8 cellular contexts compared by ENCODE assay signal in genomic region chr1:173206816-173207595, GRCh38. TPM values are rescaled to one million over a fixed set of nuclear protein-coding genes. Genes with fewer than 3 reads are reported as not detected.
DNase-seq lines count a peak whose midpoint lies in the region; ATAC-seq, FAIRE-seq and TF ChIP-seq lines count a peak whose summit lies in the region.

TNFSF4 (minus strand) TSS chr1:173207331; CDS start chr1:173207176, 155 bp downstream.

- no peak within 1 kb of the TSS for H3K23ac ChIP-seq in mesenchymal stem cell (ENCODE audit: low read length in 2 of 2)

- no TSS peak for BruUV-seq in HepG2 (replicated peaks; lab: Mats Ljungman, UMichigan)

- no peak for TF ChIP-seq EP300 in HepG2 (IDR thresholded peaks at IDR 0.05; ENCODE audit: low read depth in 2 of 2, low read length in 2 of 2)
- TF ChIP-seq EP300 in HepG2 (CRISPR knock-in tag; IDR thresholded peaks at IDR 0.05; ENCODE audit: borderline replicate concordance), result no peak

- H3K18ac ChIP-seq in mesenchymal stem cell (ENCODE audit: low read depth in 1 of 2, low read length in 2 of 2), result peak within 1 kb of the TSS; percentile 73 to 83

- H3K79me2 ChIP-seq in HepG2 (ENCODE audit: insufficient read depth, low read length), result peaks cover 24% of the 10 kb centered on the region

- TF ChIP-seq RAD21 in HepG2 (CRISPR knock-in tag; IDR thresholded peaks at IDR 0.05), result no peak

- no peak for DNase-seq in HepG2 (ENCODE audit: low spot score)
- no peak for DNase-seq in right lobe of liver
- peak; percentile 18 for DNase-seq in activated naive CD4-positive, alpha-beta T cell treated with Interleukin-2 at 50 U/mL for 16 hours
- DNase-seq in mesenchymal stem cell, result no peak
- DNase-seq in aorta, result peak in 1 of 2 donors; percentile 51
- no peak for DNase-seq in gastrocnemius medialis
- no peak for DNase-seq in ACHN

- no peaks in the 10 kb centered on the region for H3K27me3 ChIP-seq in HepG2 (ENCODE audit: control insufficient read depth in 1 of 2, insufficient read depth in 2 of 2, low read length in 2 of 2)
- no peaks in the 10 kb centered on the region for H3K27me3 ChIP-seq in right lobe of liver
- H3K27me3 ChIP-seq in mesenchymal stem cell (ENCODE audit: control insufficient read depth in 1 of 2, insufficient read depth in 1 of 2, low read length in 2 of 2), result peaks cover 0 to 10% of the 10 kb centered on the region in 2 experiments
- H3K27me3 ChIP-seq in aorta (ENCODE audit: control insufficient read depth in 1 of 2, insufficient read depth in 2 of 2, low read length in 1 of 2), result no peaks in the 10 kb centered on the region
- H3K27me3 ChIP-seq in gastrocnemius medialis, result no peaks in the 10 kb centered on the region

- peak within 1 kb of the TSS; percentile 65 for H3K27ac ChIP-seq in HepG2 (ENCODE audit: extremely low read length, insufficient read depth, low read length)
- no peak within 1 kb of the TSS for H3K27ac ChIP-seq in right lobe of liver
- H3K27ac ChIP-seq in mesenchymal stem cell (ENCODE audit: low read length, poor library complexity, severe bottlenecking), result no peak within 1 kb of the TSS
- H3K27ac ChIP-seq in aorta (ENCODE audit: low read depth in 1 of 2, low read length in 2 of 2), result no peak within 1 kb of the TSS
- H3K27ac ChIP-seq in gastrocnemius medialis, result no peak within 1 kb of the TSS

- no peak within 1 kb of the TSS for H2BK5ac ChIP-seq in mesenchymal stem cell (ENCODE audit: low read depth, low read length, poor library complexity, severe bottlenecking)

- no peak within 1 kb of the TSS for H3K4me2 ChIP-seq in HepG2 (ENCODE audit: low read depth, low read length)
- no peak within 1 kb of the TSS for H3K4me2 ChIP-seq in mesenchymal stem cell (ENCODE audit: low read length, poor library complexity, severe bottlenecking)

- FAIRE-seq in HepG2 (lab: Jason Lieb, UNC), result no peak

- H3K36me3 ChIP-seq in HepG2 (replicated peaks in 1 of 2; ENCODE audit: control insufficient read depth in 1 of 2, insufficient read depth in 2 of 2, low read length in 2 of 2) (no peaks in the 10 kb centered on the region), right lobe of liver (no peaks in the 10 kb centered on the region), mesenchymal stem cell (ENCODE audit: control insufficient read depth in 1 of 2, insufficient read depth in 2 of 2, low read depth in 1 of 2, low read length in 2 of 2) (no peaks in the 10 kb centered on the region), aorta (ENCODE audit: control insufficient read depth in 1 of 2, insufficient read depth in 2 of 2, low read length in 1 of 2) (no peaks in the 10 kb centered on the region), gastrocnemius medialis (no peaks in the 10 kb centered on the region)

- H2BK12ac ChIP-seq in mesenchymal stem cell (ENCODE audit: low read length in 2 of 2), result peak within 1 kb of the TSS; percentile 38 to 88

- WGBS in HepG2 (ENCODE audit: low lambda C conversion rate), result 92% methylated on average over 12 of the region's 12 CpGs
- 48% methylated on average over 11 of the region's 12 CpGs for WGBS in right lobe of liver (ENCODE audit: insufficient coverage, low coverage, low lambda C conversion rate, missing lambda C conversion rate)
- 80% methylated on average over 10 of the region's 12 CpGs for WGBS in mesenchymal stem cell
- WGBS in aorta, 2 donors, result 4 to 5% methylated on average over 12 of the region's 12 CpGs

- intact Hi-C loops in HepG2 (cut with micrococcal nuclease; ENCODE audit: unreplicated experiment) (no loop called here), right lobe of liver (cut with DNase I) (loop anchor here (10.0 kb wide), 2 partner anchors 382 to 462 kb away; no protein-coding TSS in a partner anchor), aorta (cut with DNase I) (no loop called here), gastrocnemius medialis (cut with DNase I; ENCODE audit: low total_unique reads) (no loop called here)

- H4K20me1 ChIP-seq in HepG2 (ENCODE audit: insufficient read depth, low read length), result no peaks in the 10 kb centered on the region

- peak within 1 kb of the TSS in 1 of 2 experiments; percentile 89 for H3K4ac ChIP-seq in mesenchymal stem cell (ENCODE audit: low read depth in 1 of 2, low read length in 2 of 2)

- peak within 1 kb of the TSS in 1 of 2 experiments; percentile 84 for H3K14ac ChIP-seq in mesenchymal stem cell (ENCODE audit: low read length in 2 of 2)

- peaks cover 93% of the 10 kb centered on the region for H3K4me1 ChIP-seq in HepG2 (ENCODE audit: insufficient read depth, low read length)
- peaks cover 0 to 8% (median 0%) of the 10 kb centered on the region in 4 donors for H3K4me1 ChIP-seq in right lobe of liver
- H3K4me1 ChIP-seq in mesenchymal stem cell (ENCODE audit: control insufficient read depth, insufficient read depth, low read depth, low read length), result peaks cover 6% of the 10 kb centered on the region
- peaks cover 2 to 4% of the 10 kb centered on the region in 2 donors for H3K4me1 ChIP-seq in aorta (ENCODE audit: control insufficient read depth in 1 of 2, insufficient read depth in 2 of 2, low read length in 2 of 2)
- no peaks in the 10 kb centered on the region for H3K4me1 ChIP-seq in gastrocnemius medialis

- H3K79me1 ChIP-seq in mesenchymal stem cell (replicated peaks; ENCODE audit: low read length, poor library complexity, severe bottlenecking), result no peaks in the 10 kb centered on the region

- no peak within 1 kb of the TSS for H2BK120ac ChIP-seq in mesenchymal stem cell (ENCODE audit: low read depth, low read length)

- POLR2A ChIA-PET in HepG2 (lab: Yijun Ruan, JAX), result no interaction called here

- ATAC-seq in HepG2 (no peak), right lobe of liver (no peak), aorta (ENCODE audit: low FRiP score) (peak; percentile 37), gastrocnemius medialis (no peak), HG02970 (IDR thresholded peaks at IDR 0.05; ENCODE audit: low FRiP score, unreplicated experiment) (no peak)

- no peak within 1 kb of the TSS for H3K9ac ChIP-seq in HepG2 (ENCODE audit: insufficient read depth, low read depth, low read length)
- H3K9ac ChIP-seq in mesenchymal stem cell (ENCODE audit: low read length), result peak within 1 kb of the TSS; percentile 37

- no peaks in the 10 kb centered on the region for H3K9me3 ChIP-seq in HepG2 (ENCODE audit: low read length)
- no peaks in the 10 kb centered on the region for H3K9me3 ChIP-seq in right lobe of liver
- H3K9me3 ChIP-seq in mesenchymal stem cell (ENCODE audit: control insufficient read depth, low read length), result no peaks in the 10 kb centered on the region
- no peaks in the 10 kb centered on the region for H3K9me3 ChIP-seq in aorta (ENCODE audit: control insufficient read depth, low read length)
- no peaks in the 10 kb centered on the region for H3K9me3 ChIP-seq in gastrocnemius medialis

- CTCF ChIA-PET in HepG2 (lab: Yijun Ruan, JAX; ENCODE audit: low intra/inter-chr PET ratio, low total read pairs), result no interaction called here

- no peak for TF ChIP-seq POLR2A in HepG2 (IDR thresholded peaks at IDR 0.05; ENCODE audit: insufficient read depth in 1 of 2, low read depth in 2 of 2, low read length in 2 of 2)
- TF ChIP-seq POLR2A in right lobe of liver (IDR thresholded peaks at IDR 0.05), result no peak
- no peak for TF ChIP-seq POLR2A in gastrocnemius medialis (IDR thresholded peaks at IDR 0.05)

- TF ChIP-seq CTCF in HepG2 (CRISPR knock-in tag; IDR thresholded peaks at IDR 0.05) (no peak), right lobe of liver (IDR thresholded peaks at IDR 0.05) (no peak), gastrocnemius medialis (IDR thresholded peaks at IDR 0.05 in 4 of 5, conservative IDR thresholded peaks at IDR 0.05 in 1 of 5) (no peak)

- peak within 1 kb of the TSS; percentile 74 for H2AK5ac ChIP-seq in mesenchymal stem cell (ENCODE audit: low read length, severe bottlenecking)

- H2BK15ac ChIP-seq in mesenchymal stem cell (ENCODE audit: low read depth, poor library complexity, severe bottlenecking), result peak within 1 kb of the TSS; percentile 73

- H4K91ac ChIP-seq in mesenchymal stem cell (ENCODE audit: low read length), result no peak within 1 kb of the TSS

- in situ Hi-C loops in HepG2 (cut with HindIII; ENCODE audit: extremely low pct_ligation_motif_present, low pct_unique_long_range_greater_than_20kb), result no loop called here
- in situ Hi-C loops in gastrocnemius medialis (cut with MboI; ENCODE audit: low sequenced_read_pairs in 4 of 4), result loop anchor here in 2 of 4 donors (10.0 to 25.0 kb wide), 3 partner anchors 395 to 470 kb away; no protein-coding TSS in a partner anchor
- in situ Hi-C loops in ACHN (cut with HindIII; ENCODE audit: low pct_ligation_motif_present, low pct_unique_long_range_greater_than_20kb, low sequenced_read_pairs), result loop anchor here (25.0 kb wide), 1 partner anchor 445 kb away; no protein-coding TSS in a partner anchor

- H3K4me3 ChIP-seq in HepG2 (replicated peaks in 1 of 3; ENCODE audit: insufficient read depth in 1 of 3, low read depth in 2 of 3, low read length in 3 of 3), result no peak within 1 kb of the TSS
- no peak within 1 kb of the TSS for H3K4me3 ChIP-seq in right lobe of liver
- peak within 1 kb of the TSS in 1 of 2 experiments; percentile 64 for H3K4me3 ChIP-seq in mesenchymal stem cell (ENCODE audit: insufficient read depth in 1 of 2, low read depth in 1 of 2, low read length in 2 of 2)
- peak within 1 kb of the TSS; percentile 43 to 48 for H3K4me3 ChIP-seq in aorta (ENCODE audit: low read length in 2 of 2)
- peak within 1 kb of the TSS in 1 of 4 donors; percentile 8 for H3K4me3 ChIP-seq in gastrocnemius medialis

- no peak within 1 kb of the TSS for H2AFZ ChIP-seq in HepG2 (ENCODE audit: low read length)
- H2AFZ ChIP-seq in mesenchymal stem cell (ENCODE audit: low read depth, low read length), result no peak within 1 kb of the TSS

- peak within 1 kb of the TSS; percentile 59 for H4K8ac ChIP-seq in mesenchymal stem cell (ENCODE audit: low read length)

RNA-seq across cellular contexts. Expression of gene TNFSF4, which starts in this region (rescaled TPM):
- total RNA-seq in HepG2 (2016; rRNA removed; fragmentation: Illumina TruSeq; extraction: Trizol) (2.4 and 3.2 TPM in 2 replicates), right lobe of liver (under 1 TPM; 0.49 to 0.97 (median 0.55) TPM), aorta (1 to 10 TPM in 1 of 2 donors, under 1 TPM in 1; 0.49 to 4.0 TPM), gastrocnemius medialis (under 1 TPM in 3 of 4 donors, not detected in 1; 0.16 to 0.25 (median 0.23) TPM)
- total RNA-seq in HepG2 (2016; cell fraction: cytosol; rRNA removed; fragmentation: Illumina TruSeq; extraction: Trizol; ENCODE audit: low read depth), result 0.30 and 0.53 TPM in 2 replicates
- total RNA-seq in HepG2 (2016; cell fraction: insoluble cytoplasmic fraction; rRNA removed; fragmentation: Illumina TruSeq; extraction: Trizol), result 2.7 and 3.6 TPM in 2 replicates
- 2.0 TPM in 2 replicates for total RNA-seq in HepG2 (2016; cell fraction: membrane; rRNA removed; fragmentation: Illumina TruSeq; extraction: Trizol)
- 2.8 and 3.0 TPM in 2 replicates for total RNA-seq in HepG2 (2016; cell fraction: nucleus; rRNA removed; fragmentation: Illumina TruSeq; extraction: Trizol)
- polyA plus RNA-seq in HepG2 (2011; rRNA removed) (7.9 and 8.3 TPM in 2 replicates), aorta (1 to 10 TPM in 1 of 2 donors, not detected in 1; 2.5 TPM)
- polyA plus RNA-seq in HepG2 (2011; cell fraction: cytosol; rRNA removed), result 3.3 and 6.8 TPM in 2 replicates
- polyA plus RNA-seq in HepG2 (2011; cell fraction: nucleus; rRNA removed), result 3.2 and 5.6 TPM in 2 replicates
- 9.1 and 11.8 TPM in 2 replicates for polyA plus RNA-seq in HepG2 (2012)
- 0.17 and 0.19 TPM in 2 replicates for polyA plus RNA-seq in HepG2 (2016; cell fraction: cytosol; fragmentation: Illumina TruSeq; extraction: Trizol; ENCODE audit: low read depth)
- 3.1 and 3.5 TPM in 2 replicates for polyA plus RNA-seq in HepG2 (2016; cell fraction: insoluble cytoplasmic fraction; fragmentation: Illumina TruSeq; extraction: Trizol; ENCODE audit: low read depth)
- 0.88 and 1.0 TPM in 2 replicates for polyA plus RNA-seq in HepG2 (2016; cell fraction: membrane; fragmentation: Illumina TruSeq; extraction: Trizol; ENCODE audit: low read depth)
- 2.0 and 2.1 TPM in 2 replicates for polyA plus RNA-seq in HepG2 (2016; cell fraction: nucleus; fragmentation: Illumina TruSeq; extraction: Trizol; ENCODE audit: insufficient read depth, low read depth)
- polyA minus RNA-seq in HepG2 (2011; rRNA and poly(A)+ RNA removed; ENCODE audit: low replicate concordance), result 0.47 and 5.8 TPM in 2 replicates
- 4.8 and 5.8 TPM in 2 replicates for polyA minus RNA-seq in HepG2 (2011; cell fraction: cytosol; rRNA and poly(A)+ RNA removed)
- polyA minus RNA-seq in HepG2 (2011; cell fraction: nucleus; rRNA and poly(A)+ RNA removed), result 23.4 and 33.6 TPM in 2 replicates
- polyA plus RNA-seq in mesenchymal stem cell (2013, experiment 1 of 2), result 37.8 TPM
- polyA plus RNA-seq in mesenchymal stem cell (2013, experiment 2 of 2), result 39.2 TPM

Comparison
In these comparisons a context has a peak if more than half of its experiments do, and no peak if none do; other contexts are left out.
1. intact Hi-C loops: an anchor here in right lobe of liver (10.0 kb wide); none called in HepG2, aorta and gastrocnemius medialis.
2. H3K4me3 ChIP-seq: peak in aorta (2 of 2); none in HepG2 (0 of 3) and right lobe of liver (0 of 3).